In the genomic region with DNA sequence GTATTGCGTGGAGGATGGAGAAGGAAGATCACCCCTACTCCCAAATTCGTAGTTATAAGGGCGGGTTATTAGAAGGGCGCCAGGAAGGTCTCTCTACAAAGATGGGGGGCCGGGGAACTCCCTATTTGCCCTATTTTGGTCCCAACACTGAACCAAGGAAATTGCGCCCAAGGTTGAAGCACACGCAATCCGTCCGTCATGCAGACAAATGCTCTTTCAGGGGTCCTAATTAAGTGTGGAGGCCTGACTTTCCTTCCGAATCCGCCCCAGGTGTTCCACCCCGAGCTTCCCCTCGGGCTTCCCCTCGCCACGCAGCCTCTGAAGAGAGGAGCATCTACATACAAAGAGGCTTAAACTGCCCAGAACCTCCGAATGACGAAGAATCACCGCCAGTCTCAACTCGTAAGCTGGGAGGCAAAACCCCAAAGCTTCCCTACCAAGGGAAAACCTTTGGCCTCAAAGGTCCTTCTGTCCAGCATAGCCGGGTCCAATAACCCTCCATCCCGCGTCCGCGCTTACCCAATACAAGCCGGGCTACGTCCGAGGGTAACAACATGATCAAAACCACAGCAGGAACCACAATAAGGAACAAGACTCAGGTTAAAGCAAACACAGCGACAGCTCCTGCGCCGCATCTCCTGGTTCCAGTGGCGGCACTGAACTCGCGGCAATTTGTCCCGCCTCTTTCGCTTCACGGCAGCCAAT, we compare ENCODE assay signal across 8 cellular contexts. TPM values are rescaled to one million over a fixed set of nuclear protein-coding genes. Genes with fewer than 3 reads are reported as not detected.
DNase-seq lines count a peak whose midpoint lies in the region; ATAC-seq and TF ChIP-seq lines count a peak whose summit lies in the region.

A gene (minus strand): TSS at position 658 of the 705 bp plus-strand sequence. CDS start 102 bp downstream, at position 556.

- H3K9me3 Mint-ChIP-seq in stimulated activated naive CD8-positive, alpha-beta T cell treated with anti-CD3 and anti-CD28 coated beads, Interleukin-15, amount 100 ng/mL, for 72 hours, result no peaks in the 10 kb centered on the region

- no peak for TF ChIP-seq CTCF in ascending aorta (IDR thresholded peaks at IDR 0.05)

- intact Hi-C loops in ascending aorta (cut with DNase I) (loop anchor here (1.0 to 10.0 kb wide), 7 partner anchors 101 to 1873 kb away; a partner anchor contains a TSS), left colon (cut with DNase I, micrococcal nuclease) (no loop called here)

- H3K27me3 ChIP-seq in ascending aorta, result no peaks in the 10 kb centered on the region

- H3K27me3 Mint-ChIP-seq in stimulated activated naive CD8-positive, alpha-beta T cell treated with anti-CD3 and anti-CD28 coated beads, Interleukin-15, amount 100 ng/mL, for 72 hours, result no peaks in the 10 kb centered on the region

- no peaks in the 10 kb centered on the region for H3K36me3 ChIP-seq in ascending aorta

- no peaks in the 10 kb centered on the region for H3K9me3 ChIP-seq in ascending aorta

- DNase-seq in activated T-cell treated with anti-CD3 and anti-CD28 coated beads for 4 hours, result peak; percentile 18
- no peak for DNase-seq in activated T-cell treated with anti-CD3 and anti-CD28 coated beads, Interleukin-2, amount 50 U/mL, for 1 hour
- no peak for DNase-seq in Jurkat, Clone E6-1 (ENCODE audit: low read depth, low spot score)
- no peak for DNase-seq in ascending aorta (ENCODE audit: low spot score in 2 of 2)
- no peak for DNase-seq in left colon
- no peak for DNase-seq in stimulated activated naive CD8-positive, alpha-beta T cell treated with anti-CD3 and anti-CD28 coated beads, Interleukin-15, amount 100 ng/mL, for 72 hours
- no peak for DNase-seq in RKO (ENCODE audit: low spot score)
- no peak for DNase-seq in AG08396 (ENCODE audit: low spot score)

- H3K4me3 ChIP-seq in Jurkat, Clone E6-1 (ENCODE audit: low read length), result peak within 1 kb of the TSS; percentile 80
- peak within 1 kb of the TSS; percentile 80 to 85 for H3K4me3 ChIP-seq in ascending aorta

- no peak within 1 kb of the TSS for H3K4me3 Mint-ChIP-seq in stimulated activated naive CD8-positive, alpha-beta T cell treated with anti-CD3 and anti-CD28 coated beads, Interleukin-15, amount 100 ng/mL, for 72 hours

- no peak for ATAC-seq in left colon
- ATAC-seq in stimulated activated naive CD8-positive, alpha-beta T cell treated with anti-CD3 and anti-CD28 coated beads, Interleukin-15, amount 100 ng/mL, for 72 hours, result peak; percentile 4

- H3K27ac Mint-ChIP-seq in stimulated activated naive CD8-positive, alpha-beta T cell treated with anti-CD3 and anti-CD28 coated beads, Interleukin-15, amount 100 ng/mL, for 72 hours, result peak within 1 kb of the TSS in 1 of 2 donors; percentile 99

- peaks cover 0 to 13% of the 10 kb centered on the region in 2 donors for H3K4me1 ChIP-seq in ascending aorta

- H3K27ac ChIP-seq in ascending aorta, result peak within 1 kb of the TSS; percentile 92 to 97

- peaks cover 43% of the 10 kb centered on the region for H3K4me1 Mint-ChIP-seq in stimulated activated naive CD8-positive, alpha-beta T cell treated with anti-CD3 and anti-CD28 coated beads, Interleukin-15, amount 100 ng/mL, for 72 hours

RNA-seq across cellular contexts. Expression of the gene that starts here (rescaled TPM):
- polyA plus RNA-seq in Jurkat, Clone E6-1 (2012; ENCODE audit: insufficient read depth, insufficient read length), result 12.0 TPM
- total RNA-seq in ascending aorta, result 2.0 TPM
- 10 to 100 TPM; 10.5 to 13.0 TPM for total RNA-seq in left colon
